Comparison of ENCODE assay signal across 8 cellular contexts in genomic region chr10:86376852-86377796, GRCh38. TPM values are rescaled to one million over a fixed set of nuclear protein-coding genes. Genes with fewer than 3 reads are reported as not detected.
A peak's percentile ranks its signal among the peaks of the same experiment; 100 is the strongest.
DNase-seq lines count a peak whose midpoint lies in the region; ATAC-seq and TF ChIP-seq lines count a peak whose summit lies in the region.

No MANE protein-coding gene starts in this region.

- no peak for TF ChIP-seq POLR2A in NB4 (IDR thresholded peaks at IDR 0.05; ENCODE audit: extremely low read depth, insufficient read length)

- ATAC-seq in HG02623 (IDR thresholded peaks at IDR 0.05; ENCODE audit: unreplicated experiment) (peak; percentile 90), left colon (peak; percentile 99)
- ATAC-seq in activated CD4-positive, CD25-positive, alpha-beta regulatory T cell treated with anti-CD3 and anti-CD28 coated beads, Interleukin-2, amount 50 U/mL, for 24 hours: peak; percentile 93 to 95

- DNase-seq in SIG-M5 treated with dmso at 0.1 percent for 504 hours (lab: John Stamatoyannopoulos, UW; ENCODE audit: unreplicated experiment) (peak; percentile 35), SIG-M5 (lab: John Stamatoyannopoulos, UW) (no peak), NB4 (ENCODE audit: low read depth) (peak; percentile 80), left colon (peak; percentile 49 to 82)
- peak; percentile 67 for DNase-seq in central memory CD4-positive, alpha-beta T cell
- peak; percentile 72 to 85 for DNase-seq in stimulated activated CD4-positive, alpha-beta T cell treated with anti-CD3 and anti-CD28 coated beads, Interleukin-4, amount 100 ng/mL, for 48 hours (ENCODE audit: low read depth in 2 of 2)

- intact Hi-C loops in left colon (cut with DNase I, micrococcal nuclease): loop anchor here in 1 of 2 donors (10.0 kb wide), 1 partner anchor 822 kb away; no protein-coding TSS in a partner anchor

- no peak overlapping the region for H3K4me3 ChIP-seq in NB4 (ENCODE audit: low read depth, low read length)

- peak; percentile 74 for TF ChIP-seq CTCF in NB4 (IDR thresholded peaks at IDR 0.05; ENCODE audit: low read depth, low read length)

RNA-seq across cellular contexts. Expression of gene GRID1, which starts 10.5 kb away (rescaled TPM):
- total RNA-seq in left colon: 1 to 10 TPM in 1 of 2 donors, under 1 TPM in 1; 0.31 to 1.0 TPM
